In the genomic region with DNA sequence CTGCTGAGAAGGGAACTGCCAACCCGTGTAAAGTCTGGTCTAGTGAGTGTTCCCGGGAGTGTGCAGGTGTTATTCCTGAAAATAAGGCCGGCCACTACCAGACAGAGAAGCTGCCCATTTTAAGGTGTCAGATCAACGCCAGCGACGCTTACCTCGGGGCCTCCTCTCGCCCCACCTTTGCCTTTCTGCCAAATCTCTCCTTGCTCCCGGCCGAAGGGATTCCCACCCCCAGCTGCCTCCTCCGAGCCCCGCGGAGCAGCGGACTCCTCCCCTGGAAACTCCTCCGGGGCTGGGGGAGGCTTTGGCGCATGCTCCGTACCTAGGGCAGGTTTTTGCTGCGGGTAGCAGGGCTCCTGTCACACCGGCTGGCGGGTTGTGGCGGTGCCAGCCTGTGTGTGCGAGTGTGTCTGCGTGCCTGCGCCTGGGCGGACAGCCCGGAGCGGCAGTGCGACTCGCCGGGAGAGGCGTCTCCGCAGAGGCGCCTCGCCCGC, we compare ENCODE assay signal across 8 cellular contexts. TPM values are rescaled to one million over a fixed set of nuclear protein-coding genes. Genes with fewer than 3 reads are reported as not detected.
A peak's percentile ranks its signal among the peaks of the same experiment; 100 is the strongest.
DNase-seq lines count a peak whose midpoint lies in the region; ATAC-seq and TF ChIP-seq lines count a peak whose summit lies in the region.

A gene (plus strand): TSS at position 359 of the 491 bp plus-strand sequence.

- intact Hi-C loops in body of pancreas (cut with DNase I) (no loop called here), stomach (cut with DNase I; ENCODE audit: low total_unique reads) (no loop called here)

- no peaks in the 10 kb centered on the region for H3K36me3 ChIP-seq in body of pancreas (replicated peaks in 1 of 2; ENCODE audit: insufficient read depth in 1 of 2, low read depth in 2 of 2)
- H3K36me3 ChIP-seq in stomach = no peaks in the 10 kb centered on the region

- peak; percentile 91 for DNase-seq in COLO668 (lab: John Stamatoyannopoulos, UW; ENCODE audit: unreplicated experiment)
- DNase-seq in NCI-H1048 (lab: John Stamatoyannopoulos, UW) = peak; percentile 32
- DNase-seq in body of pancreas = peak; percentile 80 to 88 (median 84)
- peak; percentile 87 for DNase-seq in islet precursor cell
- DNase-seq in stomach = peak; percentile 73
- DNase-seq in SKM-1 treated with dmso at 0.1 percent for 144 hours (lab: John Stamatoyannopoulos, UW; ENCODE audit: unreplicated experiment) = no peak
- DNase-seq in GF-D8 (lab: John Stamatoyannopoulos, UW) = no peak

- H3K4me3 ChIP-seq in body of pancreas (peak within 1 kb of the TSS in 1 of 2 donors; percentile 29), stomach (peak within 1 kb of the TSS; percentile 44 to 67 (median 58))

- H3K27ac ChIP-seq in body of pancreas (peak within 1 kb of the TSS in 3 of 4 donors; percentile 48 to 77 (median 73)), stomach (peak within 1 kb of the TSS in 3 of 5 donors; percentile 47 to 72 (median 49))

- ATAC-seq in GM19463 (IDR thresholded peaks at IDR 0.05; ENCODE audit: unreplicated experiment) (peak; percentile 38), body of pancreas (peak; percentile 86)

- peak in 1 of 7 experiments; percentile 2 for TF ChIP-seq CTCF in body of pancreas (IDR thresholded peaks at IDR 0.05)
- no peak for TF ChIP-seq CTCF in stomach (IDR thresholded peaks at IDR 0.05)

- H3K9me3 ChIP-seq in body of pancreas = no peaks in the 10 kb centered on the region
- H3K9me3 ChIP-seq in stomach = no peaks in the 10 kb centered on the region

- H3K27me3 ChIP-seq in body of pancreas (no peaks in the 10 kb centered on the region), stomach (peaks cover 0 to 69% (median 37%) of the 10 kb centered on the region in 3 donors)

- no peak for TF ChIP-seq EP300 in stomach (IDR thresholded peaks at IDR 0.05)

- peaks cover 23% of the 10 kb centered on the region for H3K4me1 ChIP-seq in body of pancreas
- peaks cover 5 to 35% (median 24%) of the 10 kb centered on the region in 4 donors for H3K4me1 ChIP-seq in stomach

- peak; percentile 44 to 69 (median 64) for TF ChIP-seq POLR2A in body of pancreas (IDR thresholded peaks at IDR 0.05)
- no peak for TF ChIP-seq POLR2A in stomach (IDR thresholded peaks at IDR 0.05)

- whole genome bisulfite sequencing in body of pancreas, 2 donors = 0% methylated on average over 8 to 33 of the region's 35 CpGs
- 0 to 2% (median 1%) methylated on average over 12 to 35 of the region's 35 CpGs for WGBS in stomach, 5 donors

RNA-seq across cellular contexts. Expression of the gene that starts here (rescaled TPM):
- total RNA-seq in body of pancreas (1 to 10 TPM; 1.3 to 2.3 TPM), stomach (1 to 10 TPM in 3 of 5 donors, under 1 TPM in 1, not detected in 1; 0.58 to 4.0 (median 3.3) TPM)
- under 1 TPM; 0.15 to 0.75 (median 0.31) TPM for polyA plus RNA-seq in stomach

Comparison
In these comparisons a context has a peak if more than half of its experiments do, and no peak if none do; other contexts are left out.
1. DNase-seq: peak in COLO668 (single experiment), NCI-H1048 (single experiment), body of pancreas (4 of 4), islet precursor cell (single experiment) and stomach (single experiment); none in SKM-1 treated with dmso at 0.1 percent for 144 hours (single experiment) and GF-D8 (single experiment).
2. POLR2A ChIP-seq: peak in body of pancreas (3 of 3); none in stomach (0 of 4).